Comparison of ENCODE assay signal across 1 cellular context in the genomic region with DNA sequence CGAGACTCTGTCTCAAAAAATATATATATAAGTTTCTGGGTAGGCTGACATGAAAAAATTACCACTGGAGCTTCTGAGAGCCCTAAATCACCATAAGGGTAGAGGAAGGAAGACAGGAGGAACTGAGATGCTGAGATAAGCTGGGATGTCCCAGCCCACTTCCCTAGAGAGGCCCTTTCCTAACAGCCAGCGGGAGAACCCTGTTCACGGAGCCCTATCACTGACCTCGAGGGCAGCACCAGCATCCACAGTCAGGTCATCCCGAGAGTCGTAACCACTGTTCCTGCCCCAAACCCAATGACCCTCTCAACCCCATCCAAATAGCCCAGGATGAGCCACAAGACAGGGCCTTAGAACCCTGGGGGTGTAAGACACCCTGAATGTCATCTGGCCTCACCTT.
TF ChIP-seq lines count a peak whose summit lies in the region.

No MANE protein-coding gene starts in this region.

TF ChIP-seq in GM23338, 12 proteins besides CTCF, POLR2A, EP300 and RAD21 (continued from another document):
- TF ChIP-seq, protein P1, sequence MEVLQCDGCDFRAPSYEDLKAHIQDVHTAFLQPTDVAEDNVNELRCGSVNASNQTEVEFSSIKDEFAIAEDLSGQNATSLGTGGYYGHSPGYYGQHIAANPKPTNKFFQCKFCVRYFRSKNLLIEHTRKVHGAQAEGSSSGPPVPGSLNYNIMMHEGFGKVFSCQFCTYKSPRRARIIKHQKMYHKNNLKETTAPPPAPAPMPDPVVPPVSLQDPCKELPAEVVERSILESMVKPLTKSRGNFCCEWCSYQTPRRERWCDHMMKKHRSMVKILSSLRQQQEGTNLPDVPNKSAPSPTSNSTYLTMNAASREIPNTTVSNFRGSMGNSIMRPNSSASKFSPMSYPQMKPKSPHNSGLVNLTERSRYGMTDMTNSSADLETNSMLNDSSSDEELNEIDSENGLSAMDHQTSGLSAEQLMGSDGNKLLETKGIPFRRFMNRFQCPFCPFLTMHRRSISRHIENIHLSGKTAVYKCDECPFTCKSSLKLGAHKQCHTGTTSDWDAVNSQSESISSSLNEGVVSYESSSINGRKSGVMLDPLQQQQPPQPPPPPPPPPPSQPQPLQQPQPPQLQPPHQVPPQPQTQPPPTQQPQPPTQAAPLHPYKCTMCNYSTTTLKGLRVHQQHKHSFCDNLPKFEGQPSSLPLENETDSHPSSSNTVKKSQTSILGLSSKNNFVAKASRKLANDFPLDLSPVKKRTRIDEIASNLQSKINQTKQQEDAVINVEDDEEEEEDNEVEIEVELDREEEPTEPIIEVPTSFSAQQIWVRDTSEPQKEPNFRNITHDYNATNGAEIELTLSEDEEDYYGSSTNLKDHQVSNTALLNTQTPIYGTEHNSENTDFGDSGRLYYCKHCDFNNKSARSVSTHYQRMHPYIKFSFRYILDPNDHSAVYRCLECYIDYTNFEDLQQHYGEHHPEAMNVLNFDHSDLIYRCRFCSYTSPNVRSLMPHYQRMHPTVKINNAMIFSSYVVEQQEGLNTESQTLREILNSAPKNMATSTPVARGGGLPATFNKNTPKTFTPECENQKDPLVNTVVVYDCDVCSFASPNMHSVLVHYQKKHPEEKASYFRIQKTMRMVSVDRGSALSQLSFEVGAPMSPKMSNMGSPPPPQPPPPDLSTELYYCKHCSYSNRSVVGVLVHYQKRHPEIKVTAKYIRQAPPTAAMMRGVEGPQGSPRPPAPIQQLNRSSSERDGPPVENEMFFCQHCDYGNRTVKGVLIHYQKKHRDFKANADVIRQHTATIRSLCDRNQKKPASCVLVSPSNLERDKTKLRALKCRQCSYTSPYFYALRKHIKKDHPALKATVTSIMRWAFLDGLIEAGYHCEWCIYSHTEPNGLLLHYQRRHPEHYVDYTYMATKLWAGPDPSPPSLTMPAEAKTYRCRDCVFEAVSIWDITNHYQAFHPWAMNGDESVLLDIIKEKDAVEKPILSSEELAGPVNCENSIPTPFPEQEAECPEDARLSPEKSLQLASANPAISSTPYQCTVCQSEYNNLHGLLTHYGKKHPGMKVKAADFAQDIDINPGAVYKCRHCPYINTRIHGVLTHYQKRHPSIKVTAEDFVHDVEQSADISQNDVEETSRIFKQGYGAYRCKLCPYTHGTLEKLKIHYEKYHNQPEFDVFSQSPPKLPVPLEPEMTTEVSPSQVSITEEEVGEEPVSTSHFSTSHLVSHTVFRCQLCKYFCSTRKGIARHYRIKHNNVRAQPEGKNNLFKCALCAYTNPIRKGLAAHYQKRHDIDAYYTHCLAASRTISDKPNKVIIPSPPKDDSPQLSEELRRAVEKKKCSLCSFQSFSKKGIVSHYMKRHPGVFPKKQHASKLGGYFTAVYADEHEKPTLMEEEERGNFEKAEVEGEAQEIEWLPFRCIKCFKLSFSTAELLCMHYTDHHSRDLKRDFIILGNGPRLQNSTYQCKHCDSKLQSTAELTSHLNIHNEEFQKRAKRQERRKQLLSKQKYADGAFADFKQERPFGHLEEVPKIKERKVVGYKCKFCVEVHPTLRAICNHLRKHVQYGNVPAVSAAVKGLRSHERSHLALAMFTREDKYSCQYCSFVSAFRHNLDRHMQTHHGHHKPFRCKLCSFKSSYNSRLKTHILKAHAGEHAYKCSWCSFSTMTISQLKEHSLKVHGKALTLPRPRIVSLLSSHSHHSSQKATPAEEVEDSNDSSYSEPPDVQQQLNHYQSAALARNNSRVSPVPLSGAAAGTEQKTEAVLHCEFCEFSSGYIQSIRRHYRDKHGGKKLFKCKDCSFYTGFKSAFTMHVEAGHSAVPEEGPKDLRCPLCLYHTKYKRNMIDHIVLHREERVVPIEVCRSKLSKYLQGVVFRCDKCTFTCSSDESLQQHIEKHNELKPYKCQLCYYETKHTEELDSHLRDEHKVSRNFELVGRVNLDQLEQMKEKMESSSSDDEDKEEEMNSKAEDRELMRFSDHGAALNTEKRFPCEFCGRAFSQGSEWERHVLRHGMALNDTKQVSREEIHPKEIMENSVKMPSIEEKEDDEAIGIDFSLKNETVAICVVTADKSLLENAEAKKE (CRISPR knock-in tag; IDR thresholded peaks at IDR 0.05), result no peak
- TF ChIP-seq CREB1 (CRISPR knock-in tag; IDR thresholded peaks at IDR 0.05; ENCODE audit: low read depth) (no peak), JUNB (IDR thresholded peaks at IDR 0.05; ENCODE audit: unreplicated experiment) (no peak), ZNF331 (CRISPR knock-in tag; IDR thresholded peaks at IDR 0.05; ENCODE audit: low read depth) (no peak), ZNF114 (CRISPR knock-in tag; IDR thresholded peaks at IDR 0.05) (no peak)
- TF ChIP-seq, protein P2, sequence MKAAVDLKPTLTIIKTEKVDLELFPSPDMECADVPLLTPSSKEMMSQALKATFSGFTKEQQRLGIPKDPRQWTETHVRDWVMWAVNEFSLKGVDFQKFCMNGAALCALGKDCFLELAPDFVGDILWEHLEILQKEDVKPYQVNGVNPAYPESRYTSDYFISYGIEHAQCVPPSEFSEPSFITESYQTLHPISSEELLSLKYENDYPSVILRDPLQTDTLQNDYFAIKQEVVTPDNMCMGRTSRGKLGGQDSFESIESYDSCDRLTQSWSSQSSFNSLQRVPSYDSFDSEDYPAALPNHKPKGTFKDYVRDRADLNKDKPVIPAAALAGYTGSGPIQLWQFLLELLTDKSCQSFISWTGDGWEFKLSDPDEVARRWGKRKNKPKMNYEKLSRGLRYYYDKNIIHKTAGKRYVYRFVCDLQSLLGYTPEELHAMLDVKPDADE (IDR thresholded peaks at IDR 0.05), result no peak
- TF ChIP-seq, protein P3, sequence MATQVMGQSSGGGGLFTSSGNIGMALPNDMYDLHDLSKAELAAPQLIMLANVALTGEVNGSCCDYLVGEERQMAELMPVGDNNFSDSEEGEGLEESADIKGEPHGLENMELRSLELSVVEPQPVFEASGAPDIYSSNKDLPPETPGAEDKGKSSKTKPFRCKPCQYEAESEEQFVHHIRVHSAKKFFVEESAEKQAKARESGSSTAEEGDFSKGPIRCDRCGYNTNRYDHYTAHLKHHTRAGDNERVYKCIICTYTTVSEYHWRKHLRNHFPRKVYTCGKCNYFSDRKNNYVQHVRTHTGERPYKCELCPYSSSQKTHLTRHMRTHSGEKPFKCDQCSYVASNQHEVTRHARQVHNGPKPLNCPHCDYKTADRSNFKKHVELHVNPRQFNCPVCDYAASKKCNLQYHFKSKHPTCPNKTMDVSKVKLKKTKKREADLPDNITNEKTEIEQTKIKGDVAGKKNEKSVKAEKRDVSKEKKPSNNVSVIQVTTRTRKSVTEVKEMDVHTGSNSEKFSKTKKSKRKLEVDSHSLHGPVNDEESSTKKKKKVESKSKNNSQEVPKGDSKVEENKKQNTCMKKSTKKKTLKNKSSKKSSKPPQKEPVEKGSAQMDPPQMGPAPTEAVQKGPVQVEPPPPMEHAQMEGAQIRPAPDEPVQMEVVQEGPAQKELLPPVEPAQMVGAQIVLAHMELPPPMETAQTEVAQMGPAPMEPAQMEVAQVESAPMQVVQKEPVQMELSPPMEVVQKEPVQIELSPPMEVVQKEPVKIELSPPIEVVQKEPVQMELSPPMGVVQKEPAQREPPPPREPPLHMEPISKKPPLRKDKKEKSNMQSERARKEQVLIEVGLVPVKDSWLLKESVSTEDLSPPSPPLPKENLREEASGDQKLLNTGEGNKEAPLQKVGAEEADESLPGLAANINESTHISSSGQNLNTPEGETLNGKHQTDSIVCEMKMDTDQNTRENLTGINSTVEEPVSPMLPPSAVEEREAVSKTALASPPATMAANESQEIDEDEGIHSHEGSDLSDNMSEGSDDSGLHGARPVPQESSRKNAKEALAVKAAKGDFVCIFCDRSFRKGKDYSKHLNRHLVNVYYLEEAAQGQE (IDR thresholded peaks at IDR 0.05; ENCODE audit: unreplicated experiment), result no peak
